In genomic region chr17:66900126-66901010, GRCh38 we compare ENCODE assay signal across 1 cellular context.
TF ChIP-seq lines count a peak whose summit lies in the region.

No MANE protein-coding gene starts in this region.

TF ChIP-seq in K562, 482 proteins besides CTCF, POLR2A, EP300 and RAD21 (continued from another document):
- TF ChIP-seq E4F1 (CRISPR knock-in tag; IDR thresholded peaks at IDR 0.05; ENCODE audit: borderline replicate concordance) = no peak
- TF ChIP-seq LCOR (CRISPR knock-in tag; IDR thresholded peaks at IDR 0.05) = no peak
- no peak for TF ChIP-seq KDM1A (IDR thresholded peaks at IDR 0.05)
- no peak for TF ChIP-seq PHB (CRISPR knock-in tag; IDR thresholded peaks at IDR 0.05)
- TF ChIP-seq ZNF518B (CRISPR knock-in tag; IDR thresholded peaks at IDR 0.05) = no peak
- TF ChIP-seq ZNF347 (CRISPR knock-in tag; IDR thresholded peaks at IDR 0.05; ENCODE audit: low read depth) = no peak
- no peak for TF ChIP-seq HBP1 (CRISPR knock-in tag; IDR thresholded peaks at IDR 0.05)
- no peak for TF ChIP-seq THRAP3 (IDR thresholded peaks at IDR 0.05; ENCODE audit: borderline replicate concordance)
- no peak for TF ChIP-seq MYBL2 (IDR thresholded peaks at IDR 0.05; ENCODE audit: low read depth)
- no peak for TF ChIP-seq MYBL2 (CRISPR knock-in tag; IDR thresholded peaks at IDR 0.05; ENCODE audit: borderline replicate concordance)
- TF ChIP-seq RCOR1 (IDR thresholded peaks at IDR 0.05; ENCODE audit: borderline replicate concordance in 1 of 2, low read depth in 2 of 2, low read length in 2 of 2) = no peak
- no peak for TF ChIP-seq ZMIZ1 (IDR thresholded peaks at IDR 0.05; ENCODE audit: low read depth in 2 of 2, low read length in 2 of 2)
- TF ChIP-seq TEAD2 (tag; IDR thresholded peaks at IDR 0.05) = no peak
- no peak for TF ChIP-seq ZNF512 (tag; IDR thresholded peaks at IDR 0.05)
- no peak for TF ChIP-seq MAFF (IDR thresholded peaks at IDR 0.05; ENCODE audit: low read length)
- no peak for TF ChIP-seq ZKSCAN3 (CRISPR knock-in tag; IDR thresholded peaks at IDR 0.05)
- no peak for TF ChIP-seq MEIS2 (IDR thresholded peaks at IDR 0.05; ENCODE audit: partially characterized antibody)
TF ChIP-seq in K562: peak in this region for 0.
